28 cellular contexts compared by ENCODE assay signal in genomic region chr15:70102827-70103226, GRCh38.
"Had no signal": no experiment of that assay in that cellular context is flagged by ENCODE, and none has a peak within 500 bp of the region (broad histone marks: within the 10 kb centered on the region; RNA-seq: fewer than 3 reads in every experiment).

No MANE protein-coding gene starts in this region.

- H3K4me3 ChIP-seq: colonic mucosa, dorsolateral prefrontal cortex, esophagus muscularis mucosa, hepatocyte, left lung, lung, right lobe of liver, skin epidermis, suprapubic skin, tibial nerve, vagina had no signal

- H3K9me3 Mint-ChIP-seq: activated CD4-positive, alpha-beta memory T cell treated with anti-CD3 and anti-CD28 coated beads, Interleukin-2, amount 10 ng/mL, durations not matched to agents 7 days and 5 days; activated CD4-positive, alpha-beta T cell treated with anti-CD3 and anti-CD28 coated beads, Interleukin-2, amount 10 ng/mL, durations not matched to agents 24 days and 14 days; activated naive CD4-positive, alpha-beta T cell treated with anti-CD3 and anti-CD28 coated beads, Interleukin-2, amount 50 U/mL, for 72 hours; activated T-helper 1 cell treated with anti-CD3 and anti-CD28 coated beads, Interleukin-12 subunit alpha, Interleukin-12 subunit beta, Interleukin-2, Interleukin-4 antibody, amounts not matched to agents 30 ng/mL and 10 ng/mL and 1 ng/mL, durations not matched to agents 14 hours and 24 hours and 36 hours; central memory CD8-positive, alpha-beta T cell; immature natural killer cell; stimulated activated effector memory CD8-positive, alpha-beta T cell treated with anti-CD3 and anti-CD28 coated beads, Interleukin-12 subunit alpha, Interleukin-12 subunit beta, amount 100 ng/mL, for 72 hours; stimulated activated naive CD8-positive, alpha-beta T cell treated with anti-CD3 and anti-CD28 coated beads, Interleukin-15, amount 100 ng/mL, for 72 hours had no signal

- H3K79me2 ChIP-seq: hepatocyte had no signal

- H3K36me3 ChIP-seq: colonic mucosa, esophagus muscularis mucosa, left lung, right lobe of liver, suprapubic skin, tibial nerve, vagina had no signal

- FAIRE-seq: astrocyte, frontal cortex had no signal

- H3K4me2 ChIP-seq: hepatocyte had no signal

- H3K27ac Mint-ChIP-seq: activated CD4-positive, alpha-beta memory T cell treated with anti-CD3 and anti-CD28 coated beads, Interleukin-2, amount 10 ng/mL, durations not matched to agents 7 days and 5 days; activated CD4-positive, alpha-beta T cell treated with anti-CD3 and anti-CD28 coated beads, Interleukin-2, amount 10 ng/mL, durations not matched to agents 24 days and 14 days; activated naive CD4-positive, alpha-beta T cell treated with anti-CD3 and anti-CD28 coated beads, Interleukin-2, amount 50 U/mL, for 72 hours; activated T-helper 1 cell treated with anti-CD3 and anti-CD28 coated beads, Interleukin-12 subunit alpha, Interleukin-12 subunit beta, Interleukin-2, Interleukin-4 antibody, amounts not matched to agents 30 ng/mL and 10 ng/mL and 1 ng/mL, durations not matched to agents 14 hours and 24 hours and 36 hours; immature natural killer cell; naive thymus-derived CD8-positive, alpha-beta T cell; stimulated activated effector memory CD8-positive, alpha-beta T cell treated with anti-CD3 and anti-CD28 coated beads, Interleukin-12 subunit alpha, Interleukin-12 subunit beta, amount 100 ng/mL, for 72 hours; stimulated activated naive CD8-positive, alpha-beta T cell treated with anti-CD3 and anti-CD28 coated beads, Interleukin-15, amount 100 ng/mL, for 72 hours had no signal

- H3K9me3 ChIP-seq: colonic mucosa, esophagus muscularis mucosa, left lung, right lobe of liver, suprapubic skin, tibial nerve, vagina had no signal

- H3K27me3 Mint-ChIP-seq: central memory CD8-positive, alpha-beta T cell had no signal

- H2AFZ ChIP-seq: hepatocyte had no signal

- ATAC-seq: activated CD4-positive, CD25-positive, alpha-beta regulatory T cell treated with anti-CD3 and anti-CD28 coated beads, Interleukin-2, amount 50 U/mL, for 24 hours; activated naive CD4-positive, alpha-beta T cell treated with anti-CD3 and anti-CD28 coated beads, Interleukin-2, amount 50 U/mL, for 72 hours; left lung; naive thymus-derived CD8-positive, alpha-beta T cell; right lobe of liver; stimulated activated effector memory CD8-positive, alpha-beta T cell treated with anti-CD3 and anti-CD28 coated beads, Interleukin-12 subunit alpha, Interleukin-12 subunit beta, amount 100 ng/mL, for 72 hours; stimulated activated naive CD8-positive, alpha-beta T cell treated with anti-CD3 and anti-CD28 coated beads, Interleukin-15, amount 100 ng/mL, for 72 hours had no signal

- H3K27ac ChIP-seq: colonic mucosa, dorsolateral prefrontal cortex, esophagus muscularis mucosa, hepatocyte, left lung, skin epidermis, suprapubic skin, tibial nerve, vagina, VCaP had no signal

- H3K36me3 Mint-ChIP-seq: immature natural killer cell had no signal

- H3K4me3 Mint-ChIP-seq: activated CD4-positive, alpha-beta memory T cell treated with anti-CD3 and anti-CD28 coated beads, Interleukin-2, amount 10 ng/mL, durations not matched to agents 7 days and 5 days; activated CD4-positive, alpha-beta T cell treated with anti-CD3 and anti-CD28 coated beads, Interleukin-2, amount 10 ng/mL, durations not matched to agents 24 days and 14 days; activated T-helper 1 cell treated with anti-CD3 and anti-CD28 coated beads, Interleukin-12 subunit alpha, Interleukin-12 subunit beta, Interleukin-2, Interleukin-4 antibody, amounts not matched to agents 30 ng/mL and 10 ng/mL and 1 ng/mL, durations not matched to agents 14 hours and 24 hours and 36 hours; central memory CD8-positive, alpha-beta T cell; stimulated activated effector memory CD8-positive, alpha-beta T cell treated with anti-CD3 and anti-CD28 coated beads, Interleukin-12 subunit alpha, Interleukin-12 subunit beta, amount 100 ng/mL, for 72 hours; stimulated activated naive CD8-positive, alpha-beta T cell treated with anti-CD3 and anti-CD28 coated beads, Interleukin-15, amount 100 ng/mL, for 72 hours had no signal

- DNase-seq: activated CD4-positive, alpha-beta memory T cell treated with anti-CD3 and anti-CD28 coated beads, Interleukin-2, amount 10 ng/mL, durations not matched to agents 7 days and 5 days; activated CD4-positive, alpha-beta T cell treated with anti-CD3 and anti-CD28 coated beads, Interleukin-2, amount 10 ng/mL, durations not matched to agents 24 days and 14 days; activated gamma-delta T cell; colonic mucosa; dorsolateral prefrontal cortex; glutamatergic neuron; immature natural killer cell; left lung; naive thymus-derived CD8-positive, alpha-beta T cell; occipital lobe; right lobe of liver; stimulated activated CD4-positive, alpha-beta T cell treated with anti-CD3 and anti-CD28 coated beads, Interleukin-2, amount 100 ng/mL, for 24 hours; stimulated activated naive CD8-positive, alpha-beta T cell treated with anti-CD3 and anti-CD28 coated beads, Interleukin-15, amount 100 ng/mL, for 72 hours had no signal

- H3K27me3 ChIP-seq: colonic mucosa, esophagus muscularis mucosa, hepatocyte, left lung, right lobe of liver, suprapubic skin, tibial nerve, vagina had no signal
